ENCODE assay signal across 1 cellular context in genomic region chr2:98037666-98038339, GRCh38.
TF ChIP-seq lines count a peak whose summit lies in the region.

No MANE protein-coding gene starts in this region.

TF ChIP-seq in GM23338, 12 proteins besides CTCF, POLR2A, EP300 and RAD21 (continued from another document):
- TF ChIP-seq REST (IDR thresholded peaks at IDR 0.05; ENCODE audit: unreplicated experiment) (no peak), CREB1 (CRISPR knock-in tag; IDR thresholded peaks at IDR 0.05; ENCODE audit: low read depth) (no peak)
